ENCODE assay signal across 8 cellular contexts in the genomic region with DNA sequence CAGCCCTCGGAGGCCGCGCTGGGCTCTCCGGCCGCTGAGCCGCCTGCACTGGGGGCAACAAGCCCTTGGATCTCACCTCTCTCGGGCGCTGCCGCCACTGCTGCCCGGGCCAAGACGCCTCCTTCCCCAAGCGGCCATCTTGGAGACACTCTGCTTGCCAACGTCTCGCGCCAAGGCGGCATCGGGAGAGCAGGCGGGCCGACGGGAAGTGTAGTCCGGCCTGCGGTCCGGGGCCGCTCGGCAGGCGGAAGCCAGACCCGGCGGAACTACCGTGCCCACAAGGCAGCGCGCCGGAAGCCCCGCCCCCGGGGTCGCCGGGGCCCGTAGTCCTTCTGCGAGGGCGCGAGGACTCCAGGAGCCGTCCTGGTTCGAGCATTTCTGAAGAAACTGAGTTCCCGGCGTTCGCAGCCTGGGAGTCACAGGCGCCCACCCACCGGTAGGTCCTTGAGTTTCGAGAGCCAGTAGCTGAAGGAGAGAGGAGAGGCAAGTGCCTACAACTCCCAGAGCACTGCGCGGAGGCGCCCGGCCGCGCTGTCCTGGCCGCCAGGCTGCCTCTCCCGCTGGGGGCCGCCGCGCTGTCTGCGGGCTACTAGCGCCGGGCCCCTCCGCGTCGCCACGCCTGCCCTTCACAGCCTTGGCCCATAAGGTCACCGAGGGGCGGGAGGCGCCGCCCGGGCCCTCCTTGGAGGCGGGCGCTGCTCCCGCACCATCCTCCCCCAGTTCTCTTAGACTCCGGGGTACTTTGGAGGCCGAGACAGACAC. TPM values are rescaled to one million over a fixed set of nuclear protein-coding genes. Genes with fewer than 3 reads are reported as not detected.
DNase-seq lines count a peak whose midpoint lies in the region; ATAC-seq and TF ChIP-seq lines count a peak whose summit lies in the region.

A gene with protein sequence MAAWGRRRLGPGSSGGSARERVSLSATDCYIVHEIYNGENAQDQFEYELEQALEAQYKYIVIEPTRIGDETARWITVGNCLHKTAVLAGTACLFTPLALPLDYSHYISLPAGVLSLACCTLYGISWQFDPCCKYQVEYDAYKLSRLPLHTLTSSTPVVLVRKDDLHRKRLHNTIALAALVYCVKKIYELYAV (minus strand): TSS at position 147 of the 762 bp plus-strand sequence. CDS start 9 bp downstream, at position 138.

- DNase-seq in BE2C: peak; percentile 92
- DNase-seq in GM19238 (ENCODE audit: insufficient read length, low spot score): peak; percentile 98
- peak; percentile 96 for DNase-seq in NCI-H510A (lab: John Stamatoyannopoulos, UW)
- peak; percentile 91 to 92 for DNase-seq in activated CD4-positive, alpha-beta T cell treated with anti-CD3 and anti-CD28 coated beads for 24 hours (ENCODE audit: low read depth in 2 of 2)
- peak; percentile 96 for DNase-seq in cerebellum (ENCODE audit: low spot score)
- peak; percentile 79 for DNase-seq in kidney epithelial cell (ENCODE audit: low read depth)
- peak; percentile 98 for DNase-seq in stimulated activated CD4-positive, alpha-beta T cell treated with anti-CD3 and anti-CD28 coated beads, Interleukin-15, amount 100 ng/mL, for 24 hours

- H3K27me3 ChIP-seq in BE2C (no peaks in the 10 kb centered on the region), kidney epithelial cell (ENCODE audit: control insufficient read depth, insufficient read depth, low read length) (no peaks in the 10 kb centered on the region)

- TF ChIP-seq CTCF in BE2C (IDR thresholded peaks at IDR 0.05; ENCODE audit: low read depth, low read length): no peak
- no peak for TF ChIP-seq CTCF in kidney epithelial cell (IDR thresholded peaks at IDR 0.05; ENCODE audit: insufficient read depth, low read length, poor library complexity, severe bottlenecking)

- H3K36me3 ChIP-seq in BE2C (peaks cover 10% of the 10 kb centered on the region), kidney epithelial cell (ENCODE audit: control insufficient read depth, insufficient read depth, low read length) (no peaks in the 10 kb centered on the region)

- peak; percentile 82 for ATAC-seq in HG03439 (IDR thresholded peaks at IDR 0.05; ENCODE audit: unreplicated experiment)

- no peaks in the 10 kb centered on the region for H3K4me1 ChIP-seq in BE2C

- no peaks in the 10 kb centered on the region for H3K9me3 ChIP-seq in BE2C

- H3K4me3 ChIP-seq in BE2C (ENCODE audit: low read depth, low read length): peak within 1 kb of the TSS; percentile 84
- peak within 1 kb of the TSS; percentile 76 for H3K4me3 ChIP-seq in kidney epithelial cell (ENCODE audit: low read depth, low read length)

RNA-seq across cellular contexts. Expression of the gene that starts here (rescaled TPM):
- polyA plus RNA-seq in BE2C (2012; ENCODE audit: insufficient read depth, insufficient read length, low read depth): 55.0 TPM
- 9.0 TPM for total RNA-seq in cerebellum
- total RNA-seq in kidney epithelial cell: 21.6 and 24.3 TPM in 2 replicates

Comparison
In these comparisons a context has a peak if more than half of its experiments do, and no peak if none do; other contexts are left out.
1. Peak in every context shown above with its lines: DNase-seq, ATAC-seq and H3K4me3 ChIP-seq.